Comparison of ENCODE assay signal across 16 cellular contexts in the genomic region with DNA sequence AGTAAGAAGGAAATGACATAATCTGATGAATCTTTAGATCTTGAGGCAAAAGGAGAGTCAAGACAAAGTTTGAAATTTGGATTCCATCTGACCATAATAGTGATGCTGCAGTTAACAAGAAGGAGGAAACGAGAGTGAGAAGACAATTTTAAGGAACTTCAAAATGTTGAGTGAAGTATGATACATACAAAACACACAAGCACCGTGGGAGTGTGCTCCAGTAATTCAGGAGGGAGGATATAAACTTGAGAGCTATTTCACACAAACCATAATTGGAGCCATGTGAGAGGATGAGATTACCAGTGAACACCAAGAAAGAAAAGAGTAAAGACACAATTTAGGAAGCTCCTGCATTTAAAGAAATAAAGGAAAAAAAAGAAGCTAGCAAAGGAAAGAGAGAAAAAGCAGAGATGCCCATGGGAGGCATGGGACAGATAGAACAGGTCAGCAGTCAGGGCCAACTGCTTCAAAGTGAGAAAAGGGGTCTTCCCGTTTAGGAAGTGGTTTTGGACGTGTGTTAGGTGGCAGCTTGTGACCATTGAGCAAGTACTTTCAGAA.
DNase-seq lines count a peak whose midpoint lies in the region; ATAC-seq and TF ChIP-seq lines count a peak whose summit lies in the region.
"Had no signal": no experiment of that assay in that cellular context is flagged by ENCODE, and none has a peak within 500 bp of the region (broad histone marks: within the 10 kb centered on the region; RNA-seq: fewer than 3 reads in every experiment).

No MANE protein-coding gene starts in this region.

- no peaks in the 10 kb centered on the region for H3K9me2 ChIP-seq in MM.1S (replicated peaks; ENCODE audit: insufficient read depth, low read length)

- POLR2A ChIA-PET in activated CD4-positive, alpha-beta memory T cell treated with anti-CD3 and anti-CD28 coated beads, Interleukin-2, amount 10 ng/mL, durations not matched to agents 7 days and 5 days (lab: Charles Lee): no interaction called here

- H3K9me3 ChIP-seq in MM.1S (replicated peaks; ENCODE audit: insufficient read depth, low read length): no peaks in the 10 kb centered on the region
- H3K9me3 ChIP-seq: pancreas had no signal

- no peak overlapping the region for H3K4me2 ChIP-seq in MM.1S (ENCODE audit: low read depth, low read length)

- H3K9ac ChIP-seq in MM.1S (ENCODE audit: low read length): no peak overlapping the region

- no peaks in the 10 kb centered on the region for H3K27me3 ChIP-seq in MM.1S (replicated peaks; ENCODE audit: insufficient read depth, low read length)
- H3K27me3 ChIP-seq: pancreas had no signal

- H3K4me1 ChIP-seq in MM.1S (ENCODE audit: low read length): no peaks in the 10 kb centered on the region

- H3K9me3 Mint-ChIP-seq in activated CD4-positive, alpha-beta memory T cell treated with anti-CD3 and anti-CD28 coated beads, Interleukin-2, amount 10 ng/mL, durations not matched to agents 7 days and 5 days: no peaks in the 10 kb centered on the region

- TF ChIP-seq CTCF in GM13976 (IDR thresholded peaks at IDR 0.05; ENCODE audit: borderline replicate concordance, control extremely low read depth, extremely low read depth, insufficient read depth, missing control alignments) (no peak), coronary artery (IDR thresholded peaks at IDR 0.05) (no peak), MM.1S (IDR thresholded peaks at IDR 0.05; ENCODE audit: low read length) (no peak)

- H3K36me3 Mint-ChIP-seq in activated CD4-positive, alpha-beta memory T cell treated with anti-CD3 and anti-CD28 coated beads, Interleukin-2, amount 10 ng/mL, durations not matched to agents 7 days and 5 days (ENCODE audit: low read depth): no peaks in the 10 kb centered on the region

- no peaks in the 10 kb centered on the region for H3K4me1 Mint-ChIP-seq in activated CD4-positive, alpha-beta memory T cell treated with anti-CD3 and anti-CD28 coated beads, Interleukin-2, amount 10 ng/mL, durations not matched to agents 7 days and 5 days

- no peak overlapping the region for H3K4me3 ChIP-seq in coronary artery
- no peak overlapping the region for H3K4me3 ChIP-seq in MM.1S (ENCODE audit: low read length)
- H3K4me3 ChIP-seq: pancreas had no signal

- ATAC-seq in GM21390 (IDR thresholded peaks at IDR 0.05; ENCODE audit: unreplicated experiment) (peak; percentile 73), HG03108 (IDR thresholded peaks at IDR 0.05; ENCODE audit: unreplicated experiment) (peak; percentile 57)

- no peaks in the 10 kb centered on the region for H3K79me2 ChIP-seq in MM.1S (ENCODE audit: low read length)

- no peak overlapping the region for H3K27ac Mint-ChIP-seq in activated CD4-positive, alpha-beta memory T cell treated with anti-CD3 and anti-CD28 coated beads, Interleukin-2, amount 10 ng/mL, durations not matched to agents 7 days and 5 days

- H3F3A ChIP-seq in MM.1S (ENCODE audit: insufficient read depth, low read length): no peaks in the 10 kb centered on the region

- H3K4me3 Mint-ChIP-seq in activated CD4-positive, alpha-beta memory T cell treated with anti-CD3 and anti-CD28 coated beads, Interleukin-2, amount 10 ng/mL, durations not matched to agents 7 days and 5 days: no peak overlapping the region

- DNase-seq in GM13976 (ENCODE audit: low spot score) (peak; percentile 16), OCI-M1 (lab: John Stamatoyannopoulos, UW) (peak; percentile 41), coronary artery (ENCODE audit: low spot score) (no peak), NCI-H345 (lab: John Stamatoyannopoulos, UW) (no peak), MM.1S (no peak)
- DNase-seq in activated CD4-positive, alpha-beta memory T cell treated with anti-CD3 and anti-CD28 coated beads, Interleukin-2, amount 10 ng/mL, durations not matched to agents 7 days and 5 days: no peak
- DNase-seq: activated CD8-positive, alpha-beta memory T cell treated with anti-CD3 and anti-CD28 coated beads, Interleukin-2, amount 50 U/mL, for 4 hours; amniotic stem cell; DMS79 treated with DMSO at 0.1 percent for 48 hours; head of caudate nucleus; NCI-H1694; pancreas; PC-3; stimulated activated CD4-positive, alpha-beta T cell treated with anti-CD3 and anti-CD28 coated beads, Interleukin-1b, Interleukin-23, amount 100 ng/mL, for 48 hours had no signal

- CTCF ChIA-PET in activated CD4-positive, alpha-beta memory T cell treated with anti-CD3 and anti-CD28 coated beads, Interleukin-2, amount 10 ng/mL, durations not matched to agents 7 days and 5 days (lab: Charles Lee): no interaction called here

- H3K36me3 ChIP-seq in MM.1S (replicated peaks; ENCODE audit: insufficient read depth, low read length): no peaks in the 10 kb centered on the region
- H3K36me3 ChIP-seq: pancreas had no signal

- in situ Hi-C loops in GM13976 (cut with MboI; ENCODE audit: low sequenced_read_pairs, unreplicated experiment): no loop called here

- no peaks in the 10 kb centered on the region for H3K27me3 Mint-ChIP-seq in activated CD4-positive, alpha-beta memory T cell treated with anti-CD3 and anti-CD28 coated beads, Interleukin-2, amount 10 ng/mL, durations not matched to agents 7 days and 5 days

- no peaks in the 10 kb centered on the region for H4K20me1 ChIP-seq in MM.1S (ENCODE audit: insufficient read depth, low read length)

- H3K27ac ChIP-seq in coronary artery: no peak overlapping the region
- no peak overlapping the region for H3K27ac ChIP-seq in MM.1S (ENCODE audit: low read length)
- H3K27ac ChIP-seq: pancreas had no signal

- no peak overlapping the region for H2AFZ ChIP-seq in MM.1S (ENCODE audit: low read length)

Comparison
In these comparisons a context has a peak if more than half of its experiments do, and no peak if none do; other contexts are left out.
1. DNase-seq: peak in GM13976 (single experiment) and OCI-M1 (single experiment); none in activated CD4-positive, alpha-beta memory T cell treated with anti-CD3 and anti-CD28 coated beads, Interleukin-2, amount 10 ng/mL, durations not matched to agents 7 days and 5 days (single experiment), coronary artery (single experiment), NCI-H345 (single experiment) and MM.1S (single experiment).